ENCODE assay signal across 18 cellular contexts in the genomic region with DNA sequence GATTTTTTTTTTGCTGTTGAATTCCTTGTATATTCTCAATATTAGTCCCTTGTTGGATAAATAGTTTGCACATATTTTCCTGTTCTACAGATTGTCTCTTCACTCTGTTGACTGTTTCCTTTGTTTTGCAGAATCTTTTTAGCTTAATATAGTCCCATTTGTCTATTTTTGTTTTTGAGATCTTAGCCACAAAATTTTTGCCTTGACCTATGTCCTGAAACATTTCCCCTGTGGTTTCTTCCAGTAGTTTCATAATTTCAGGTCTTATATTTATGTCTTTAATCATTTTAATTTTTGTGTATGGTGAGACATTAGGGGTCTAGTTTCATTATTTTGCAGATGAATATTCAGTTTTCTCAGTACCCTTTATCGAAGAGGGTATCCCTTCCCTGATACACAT.
DNase-seq lines count a peak whose midpoint lies in the region; ATAC-seq and TF ChIP-seq lines count a peak whose summit lies in the region.
"Had no signal": no experiment of that assay in that cellular context is flagged by ENCODE, and none has a peak within 500 bp of the region (broad histone marks: within the 10 kb centered on the region; RNA-seq: fewer than 3 reads in every experiment).

No MANE protein-coding gene starts in this region.

- TF ChIP-seq CTCF in right lobe of liver (IDR thresholded peaks at IDR 0.05), result no peak

- H3K9ac ChIP-seq in adipocyte (ENCODE audit: low read length), result no peak overlapping the region

- peaks cover 18% of the 10 kb centered on the region for H3K4me1 ChIP-seq in adipocyte (ENCODE audit: control insufficient read depth, insufficient read depth, low read length)
- H3K4me1 ChIP-seq in right lobe of liver, result no peaks in the 10 kb centered on the region
- H3K4me1 ChIP-seq: BE2C had no signal

- no peak overlapping the region for H3K4me3 Mint-ChIP-seq in stimulated activated memory B cell treated with anti-CD40 and anti-IgM and Interleukin-4, amounts not matched to agents 10 μg/mL and 1 μg/mL and 100 μg/mL, for 72 hours
- no peak overlapping the region for H3K4me3 Mint-ChIP-seq in T-cell
- H3K4me3 Mint-ChIP-seq: CD14-positive monocyte; CD8-positive, alpha-beta T cell; H9 had no signal

- H3K4me3 ChIP-seq in adipocyte (ENCODE audit: low read length), result peak overlapping the region; percentile 61
- H3K4me3 ChIP-seq in right lobe of liver, result no peak overlapping the region
- H3K4me3 ChIP-seq: K562 had no signal

- POLR2A ChIA-PET in T-cell (lab: Charles Lee), result interaction anchor here in 1 of 2 donors (0.6 kb wide), 1 partner anchor 22 kb away, joined by 3 read pairs; no protein-coding TSS in a partner anchor

- H3K36me3 Mint-ChIP-seq in stimulated activated memory B cell treated with anti-CD40 and anti-IgM and Interleukin-4, amounts not matched to agents 10 μg/mL and 1 μg/mL and 100 μg/mL, for 72 hours, result peaks cover 91% of the 10 kb centered on the region
- H3K36me3 Mint-ChIP-seq in T-cell, result peaks cover 41% of the 10 kb centered on the region
- H3K36me3 Mint-ChIP-seq: CD14-positive monocyte had no signal

- H3K9me3 ChIP-seq in adipocyte (ENCODE audit: control insufficient read depth, low read length), result peaks cover 14% of the 10 kb centered on the region
- H3K9me3 ChIP-seq in right lobe of liver, result no peaks in the 10 kb centered on the region
- H3K9me3 ChIP-seq: BE2C had no signal

- H3K27ac Mint-ChIP-seq in stimulated activated memory B cell treated with anti-CD40 and anti-IgM and Interleukin-4, amounts not matched to agents 10 μg/mL and 1 μg/mL and 100 μg/mL, for 72 hours, result peak overlapping the region; percentile 59
- peak overlapping the region in 1 of 2 donors; percentile 8 for H3K27ac Mint-ChIP-seq in T-cell
- H3K27ac Mint-ChIP-seq: CD14-positive monocyte; CD8-positive, alpha-beta T cell; H9 had no signal

- peaks cover 29% of the 10 kb centered on the region for H3K9me3 Mint-ChIP-seq in stimulated activated memory B cell treated with anti-CD40 and anti-IgM and Interleukin-4, amounts not matched to agents 10 μg/mL and 1 μg/mL and 100 μg/mL, for 72 hours
- peaks cover 31 to 41% (median 36%) of the 10 kb centered on the region in 3 donors for H3K9me3 Mint-ChIP-seq in T-cell

- no peak for TF ChIP-seq POLR2A in right lobe of liver (IDR thresholded peaks at IDR 0.05)

- DNase-seq in EH (ENCODE audit: low read depth) (peak; percentile 19), adipocyte (ENCODE audit: low read depth) (peak; percentile 7), iris pigment epithelial cell (ENCODE audit: low read depth) (peak; percentile 37), right lobe of liver (no peak), iPS-NIHi7 (ENCODE audit: extremely low spot score) (no peak), T-cell (no peak)
- DNase-seq: ACHN; BE2C; Calu3; CD8-positive, alpha-beta T cell; DMS 273 treated with DMSO at 0.1 percent for 48 hours; GDM1; GOT3; H9 had no signal

- CTCF ChIA-PET in T-cell (lab: Charles Lee), result no interaction called here

- no peaks in the 10 kb centered on the region for H3K36me3 ChIP-seq in adipocyte (ENCODE audit: control insufficient read depth, insufficient read depth, low read length, severe bottlenecking)
- H3K36me3 ChIP-seq in right lobe of liver, result no peaks in the 10 kb centered on the region
- H3K36me3 ChIP-seq: BE2C had no signal

- H3K27me3 Mint-ChIP-seq in stimulated activated memory B cell treated with anti-CD40 and anti-IgM and Interleukin-4, amounts not matched to agents 10 μg/mL and 1 μg/mL and 100 μg/mL, for 72 hours, result no peaks in the 10 kb centered on the region
- H3K27me3 Mint-ChIP-seq in T-cell, result no peaks in the 10 kb centered on the region

- H3K27me3 ChIP-seq in adipocyte (replicated peaks; ENCODE audit: control insufficient read depth, insufficient read depth, low read length), result no peaks in the 10 kb centered on the region
- no peaks in the 10 kb centered on the region for H3K27me3 ChIP-seq in right lobe of liver
- H3K27me3 ChIP-seq: BE2C had no signal

- intact Hi-C loops in right lobe of liver (cut with DNase I), result no loop called here

- H3K4me1 Mint-ChIP-seq in stimulated activated memory B cell treated with anti-CD40 and anti-IgM and Interleukin-4, amounts not matched to agents 10 μg/mL and 1 μg/mL and 100 μg/mL, for 72 hours, result peaks cover 49% of the 10 kb centered on the region
- H3K4me1 Mint-ChIP-seq in T-cell, result peaks cover 52 to 57% (median 57%) of the 10 kb centered on the region in 3 donors
- H3K4me1 Mint-ChIP-seq: H9 had no signal

- ATAC-seq in stimulated activated memory B cell treated with anti-CD40 and anti-IgM and Interleukin-4, amounts not matched to agents 10 μg/mL and 1 μg/mL and 100 μg/mL, for 72 hours, result no peak
- no peak for ATAC-seq in GM19395 (IDR thresholded peaks at IDR 0.05; ENCODE audit: unreplicated experiment)
- ATAC-seq in right lobe of liver, result no peak
- no peak for ATAC-seq in T-cell (replicated peaks in 1 of 4)
- ATAC-seq: CD8-positive, alpha-beta T cell; K562 had no signal

- WGBS in right lobe of liver (ENCODE audit: insufficient coverage, low coverage, low lambda C conversion rate, missing lambda C conversion rate), result 90% methylated on average over 1 of the region's 1 CpG

- H3K27ac ChIP-seq in right lobe of liver, result no peak overlapping the region

Comparison
In these comparisons a context has a peak if more than half of its experiments do, and no peak if none do; other contexts are left out.
1. DNase-seq: peak in EH (single experiment), adipocyte (single experiment) and iris pigment epithelial cell (single experiment); none in right lobe of liver (0 of 3), iPS-NIHi7 (single experiment) and T-cell (0 of 34).